In the genomic region with DNA sequence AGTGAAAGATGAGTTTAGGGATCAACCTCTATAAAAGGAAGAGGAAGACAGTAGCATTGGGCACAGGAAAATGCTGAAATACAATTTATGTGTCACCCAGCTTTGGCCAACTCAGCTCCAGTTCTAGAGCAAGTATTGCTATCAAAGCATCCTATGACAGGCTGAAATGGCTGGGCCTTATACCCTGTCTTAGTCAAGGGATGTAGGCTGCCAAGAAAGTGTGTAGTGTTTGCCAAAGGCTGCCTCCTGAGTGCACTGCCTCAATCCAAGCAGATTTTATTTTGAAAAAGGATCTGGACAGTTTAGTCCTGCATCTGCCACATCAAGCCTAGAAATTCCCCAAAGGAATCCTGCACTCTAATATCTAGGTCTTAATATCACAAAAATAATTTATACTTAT, we compare ENCODE assay signal across 1 cellular context.
TF ChIP-seq lines count a peak whose summit lies in the region.

No MANE protein-coding gene starts in this region.

TF ChIP-seq in WTC11, 78 proteins besides CTCF, POLR2A, EP300 and RAD21 (continued from another document):
- TF ChIP-seq EMX1 (CRISPR knock-in tag; IDR thresholded peaks at IDR 0.05), result no peak
- no peak for TF ChIP-seq NFYB (CRISPR knock-in tag; conservative IDR thresholded peaks at IDR 0.05; ENCODE audit: low read depth)
- TF ChIP-seq RORB (CRISPR knock-in tag; IDR thresholded peaks at IDR 0.05), result no peak
- no peak for TF ChIP-seq ZNF121 (CRISPR knock-in tag; IDR thresholded peaks at IDR 0.05)
- TF ChIP-seq, protein P1, sequence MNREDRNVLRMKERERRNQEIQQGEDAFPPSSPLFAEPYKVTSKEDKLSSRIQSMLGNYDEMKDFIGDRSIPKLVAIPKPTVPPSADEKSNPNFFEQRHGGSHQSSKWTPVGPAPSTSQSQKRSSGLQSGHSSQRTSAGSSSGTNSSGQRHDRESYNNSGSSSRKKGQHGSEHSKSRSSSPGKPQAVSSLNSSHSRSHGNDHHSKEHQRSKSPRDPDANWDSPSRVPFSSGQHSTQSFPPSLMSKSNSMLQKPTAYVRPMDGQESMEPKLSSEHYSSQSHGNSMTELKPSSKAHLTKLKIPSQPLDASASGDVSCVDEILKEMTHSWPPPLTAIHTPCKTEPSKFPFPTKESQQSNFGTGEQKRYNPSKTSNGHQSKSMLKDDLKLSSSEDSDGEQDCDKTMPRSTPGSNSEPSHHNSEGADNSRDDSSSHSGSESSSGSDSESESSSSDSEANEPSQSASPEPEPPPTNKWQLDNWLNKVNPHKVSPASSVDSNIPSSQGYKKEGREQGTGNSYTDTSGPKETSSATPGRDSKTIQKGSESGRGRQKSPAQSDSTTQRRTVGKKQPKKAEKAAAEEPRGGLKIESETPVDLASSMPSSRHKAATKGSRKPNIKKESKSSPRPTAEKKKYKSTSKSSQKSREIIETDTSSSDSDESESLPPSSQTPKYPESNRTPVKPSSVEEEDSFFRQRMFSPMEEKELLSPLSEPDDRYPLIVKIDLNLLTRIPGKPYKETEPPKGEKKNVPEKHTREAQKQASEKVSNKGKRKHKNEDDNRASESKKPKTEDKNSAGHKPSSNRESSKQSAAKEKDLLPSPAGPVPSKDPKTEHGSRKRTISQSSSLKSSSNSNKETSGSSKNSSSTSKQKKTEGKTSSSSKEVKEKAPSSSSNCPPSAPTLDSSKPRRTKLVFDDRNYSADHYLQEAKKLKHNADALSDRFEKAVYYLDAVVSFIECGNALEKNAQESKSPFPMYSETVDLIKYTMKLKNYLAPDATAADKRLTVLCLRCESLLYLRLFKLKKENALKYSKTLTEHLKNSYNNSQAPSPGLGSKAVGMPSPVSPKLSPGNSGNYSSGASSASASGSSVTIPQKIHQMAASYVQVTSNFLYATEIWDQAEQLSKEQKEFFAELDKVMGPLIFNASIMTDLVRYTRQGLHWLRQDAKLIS (CRISPR knock-in tag; IDR thresholded peaks at IDR 0.05; ENCODE audit: borderline replicate concordance), result no peak
